Comparison of ENCODE assay signal across 6 cellular contexts in the genomic region with DNA sequence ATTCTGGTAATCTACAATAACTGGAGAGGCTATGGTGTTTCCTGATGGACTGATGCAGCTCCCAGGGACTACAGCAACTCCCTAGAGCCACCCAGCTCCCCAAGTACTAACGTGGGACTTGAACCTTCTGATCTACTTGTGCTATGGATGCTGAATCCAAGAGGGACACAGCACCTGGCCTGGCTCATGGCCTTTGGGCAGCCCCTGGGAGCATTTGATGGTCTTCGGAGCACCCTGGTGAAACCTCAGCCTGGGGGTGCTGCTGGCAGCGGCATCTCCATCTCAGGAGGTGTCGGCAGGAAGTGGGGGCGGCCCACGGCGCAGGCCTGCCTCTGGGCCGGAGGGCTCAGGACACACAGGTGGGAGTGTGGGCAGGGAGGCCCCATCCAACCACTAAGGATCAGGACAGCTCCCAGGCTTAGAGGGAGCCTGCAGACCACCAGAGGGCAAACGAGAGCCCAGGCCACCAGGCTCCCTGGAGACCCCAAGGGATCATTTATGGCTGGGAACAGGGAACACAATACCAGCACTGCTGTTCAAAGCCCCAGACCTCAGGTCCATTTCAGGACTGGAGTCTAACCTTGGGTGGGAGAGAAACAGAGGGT. TPM values are rescaled to one million over a fixed set of nuclear protein-coding genes. Genes with fewer than 3 reads are reported as not detected.
DNase-seq lines count a peak whose midpoint lies in the region; ATAC-seq and TF ChIP-seq lines count a peak whose summit lies in the region.

No MANE protein-coding gene starts in this region.

- H3K4me1 ChIP-seq in A673 (ENCODE audit: insufficient read depth, low read length, poor library complexity, severe bottlenecking) (peaks cover 8% of the 10 kb centered on the region), OCI-LY3 (ENCODE audit: low read length) (peaks cover 30% of the 10 kb centered on the region), right atrium auricular region (peaks cover 0 to 90% of the 10 kb centered on the region in 2 donors)

- no peak overlapping the region for H3K9ac ChIP-seq in OCI-LY3 (ENCODE audit: low read length)

- H3K27me3 ChIP-seq in A673 (replicated peaks; ENCODE audit: insufficient read depth, low read depth, low read length, poor library complexity) (no peaks in the 10 kb centered on the region), OCI-LY3 (ENCODE audit: low read depth, low read length) (no peaks in the 10 kb centered on the region), right atrium auricular region (no peaks in the 10 kb centered on the region)

- peaks cover 14% of the 10 kb centered on the region for H3K36me3 ChIP-seq in A673 (ENCODE audit: insufficient read depth, low read length, poor library complexity, severe bottlenecking)
- H3K36me3 ChIP-seq in OCI-LY3 (replicated peaks; ENCODE audit: low read depth, low read length): peaks cover 76% of the 10 kb centered on the region
- peaks cover 37% of the 10 kb centered on the region for H3K36me3 ChIP-seq in right atrium auricular region

- TF ChIP-seq CTCF in A673 (conservative IDR thresholded peaks at IDR 0.05; ENCODE audit: low read depth, low read length) (peak; percentile 57), OCI-LY3 (IDR thresholded peaks at IDR 0.05; ENCODE audit: low read depth, low read length) (peak; percentile 48), right atrium auricular region (IDR thresholded peaks at IDR 0.05) (peak in 1 of 2 donors; percentile 47)

- no peak overlapping the region for H3K4me2 ChIP-seq in OCI-LY3 (ENCODE audit: low read length)

- H2AFZ ChIP-seq in OCI-LY3 (ENCODE audit: low read depth, low read length): no peak overlapping the region

- POLR2A ChIA-PET in A673 (lab: Charles Lee; ENCODE audit: low non-redundant PET): interaction anchor here (0.5 kb wide), 1 partner anchor 553 kb away, joined by 5 read pairs; a partner anchor contains a TSS

- H4K20me1 ChIP-seq in OCI-LY3 (ENCODE audit: insufficient read depth, low read length): peaks cover 79% of the 10 kb centered on the region

- H3K9me3 ChIP-seq in A673 (ENCODE audit: low read depth, low read length, poor library complexity, severe bottlenecking): no peaks in the 10 kb centered on the region
- H3K9me3 ChIP-seq in OCI-LY3 (ENCODE audit: insufficient read depth, low read length): peaks cover 5% of the 10 kb centered on the region; the same call in 1 of the 2 replicates
- no peaks in the 10 kb centered on the region for H3K9me3 ChIP-seq in right atrium auricular region

- DNase-seq in A673 (ENCODE audit: low spot score) (peak; percentile 62), right atrium auricular region (ENCODE audit: low spot score) (no peak), T1000 (lab: John Stamatoyannopoulos, UW) (no peak)

- intact Hi-C loops in A673 (cut with micrococcal nuclease; ENCODE audit: unreplicated experiment): no loop called here

- peak overlapping the region; percentile 22 for H3K27ac ChIP-seq in A673 (ENCODE audit: low read depth, low read length, poor library complexity, severe bottlenecking)
- no peak overlapping the region for H3K27ac ChIP-seq in OCI-LY3 (ENCODE audit: low read length)
- H3K27ac ChIP-seq in right atrium auricular region: peak overlapping the region; percentile 79 to 80

- H3K79me2 ChIP-seq in OCI-LY3 (ENCODE audit: low read length): peaks cover 85% of the 10 kb centered on the region

- BruUV-seq in A673 (replicated peaks; lab: Mats Ljungman, UMichigan): no TSS peak

- no peak for ATAC-seq in GM18909 (IDR thresholded peaks at IDR 0.05; ENCODE audit: poor library complexity, unreplicated experiment)
- no peak for ATAC-seq in GM19452 (IDR thresholded peaks at IDR 0.05; ENCODE audit: unreplicated experiment)

- H3K4me3 ChIP-seq in A673 (ENCODE audit: low read depth, low read length, poor library complexity, severe bottlenecking): no peak overlapping the region
- no peak overlapping the region for H3K4me3 ChIP-seq in OCI-LY3 (ENCODE audit: low read length)
- H3K4me3 ChIP-seq in right atrium auricular region: peak overlapping the region in 1 of 2 donors; percentile 19

- CTCF ChIA-PET in A673 (lab: Charles Lee): interaction anchor here (0.6 to 1.2 kb wide), 4 partner anchors 8 to 394 kb away, joined by 3 to 8 read pairs (median 4); no protein-coding TSS in a partner anchor

RNA-seq across cellular contexts. Expression of a gene that starts 8.7 kb away (rescaled TPM):
- total RNA-seq in A673 (2021): 53.3 and 63.1 TPM in 2 replicates
- total RNA-seq in right atrium auricular region: 10 to 100 TPM; 29.5 to 34.1 TPM

RNA-seq across cellular contexts. Expression of a gene that starts 25.2 kb away (rescaled TPM):
- total RNA-seq in A673 (2021): 4.6 and 6.6 TPM in 2 replicates
- total RNA-seq in right atrium auricular region: 1 to 10 TPM in 1 of 2 donors, under 1 TPM in 1; 0.33 to 1.0 TPM

RNA-seq across cellular contexts. Expression of a gene that starts 47.3 kb away (rescaled TPM):
- total RNA-seq in A673 (2021) (28.6 and 29.6 TPM in 2 replicates), right atrium auricular region (10 to 100 TPM; 16.0 to 24.1 TPM)

RNA-seq across cellular contexts. Expression of a gene that starts 54.8 kb away (rescaled TPM):
- total RNA-seq in A673 (2021): 16.1 and 17.2 TPM in 2 replicates
- total RNA-seq in right atrium auricular region: 10 to 100 TPM; 21.5 to 23.0 TPM

RNA-seq across cellular contexts. Expression of a gene that starts 59.3 kb away (rescaled TPM):
- total RNA-seq in A673 (2021): 45.7 and 49.2 TPM in 2 replicates
- 1 to 10 TPM; 7.2 to 9.8 TPM for total RNA-seq in right atrium auricular region
